16 cellular contexts compared by ENCODE assay signal in genomic region chr2:104914509-104914908, GRCh38.
A peak's percentile ranks its signal among the peaks of the same experiment; 100 is the strongest.
DNase-seq lines count a peak whose midpoint lies in the region; ATAC-seq and TF ChIP-seq lines count a peak whose summit lies in the region.
"Had no signal": no experiment of that assay in that cellular context is flagged by ENCODE, and none has a peak within 500 bp of the region (broad histone marks: within the 10 kb centered on the region; RNA-seq: fewer than 3 reads in every experiment).

No MANE protein-coding gene starts in this region.

- H3K4me3 ChIP-seq in OCI-LY3 (ENCODE audit: low read length): no peak overlapping the region
- no peak overlapping the region for H3K4me3 ChIP-seq in effector memory CD4-positive, alpha-beta T cell (ENCODE audit: insufficient read depth, low read depth, low read length, poor library complexity, severe bottlenecking)
- H3K4me3 ChIP-seq: MG63 had no signal

- no peaks in the 10 kb centered on the region for H3K9me3 ChIP-seq in OCI-LY3 (ENCODE audit: insufficient read depth, low read length)
- no peaks in the 10 kb centered on the region for H3K9me3 ChIP-seq in effector memory CD4-positive, alpha-beta T cell (ENCODE audit: control insufficient read depth, low read length)
- H3K9me3 ChIP-seq: MG63 had no signal

- no peak overlapping the region for H2AFZ ChIP-seq in OCI-LY3 (ENCODE audit: low read depth, low read length)

- DNase-seq in effector memory CD4-positive, alpha-beta T cell: no peak
- no peak for DNase-seq in nucleus accumbens (lab: John Stamatoyannopoulos, UW)
- no peak for DNase-seq in left lobe of liver (ENCODE audit: low spot score)
- DNase-seq: ACHN; AML-193; CD4-positive, CD25-positive, alpha-beta regulatory T cell; DMS53; MG63; NCI-H1092; NCI-H524; SW 1271 had no signal

- no peaks in the 10 kb centered on the region for H3K36me3 ChIP-seq in OCI-LY3 (replicated peaks; ENCODE audit: low read depth, low read length)
- H3K36me3 ChIP-seq in effector memory CD4-positive, alpha-beta T cell (ENCODE audit: control insufficient read depth, insufficient read depth, low read length): no peaks in the 10 kb centered on the region
- H3K36me3 ChIP-seq: MG63 had no signal

- no peaks in the 10 kb centered on the region for H3K79me2 ChIP-seq in OCI-LY3 (ENCODE audit: low read length)

- H4K20me1 ChIP-seq in OCI-LY3 (ENCODE audit: insufficient read depth, low read length): no peaks in the 10 kb centered on the region

- no peak overlapping the region for H3K9ac ChIP-seq in OCI-LY3 (ENCODE audit: low read length)

- peak; percentile 71 for ATAC-seq in GM18907 (IDR thresholded peaks at IDR 0.05; ENCODE audit: unreplicated experiment)
- ATAC-seq in HG02798 (IDR thresholded peaks at IDR 0.05; ENCODE audit: poor library complexity, unreplicated experiment): peak; percentile 61
- no peak for ATAC-seq in GM21737 (IDR thresholded peaks at IDR 0.05; ENCODE audit: unreplicated experiment)
- no peak for ATAC-seq in left lobe of liver
- ATAC-seq: Panc1 had no signal

- TF ChIP-seq CTCF in OCI-LY3 (IDR thresholded peaks at IDR 0.05; ENCODE audit: low read depth, low read length): no peak

- H3K4me2 ChIP-seq in OCI-LY3 (ENCODE audit: low read length): peak overlapping the region; percentile 41

- H3K27ac ChIP-seq in OCI-LY3 (ENCODE audit: low read length): no peak overlapping the region
- no peak overlapping the region for H3K27ac ChIP-seq in effector memory CD4-positive, alpha-beta T cell (ENCODE audit: insufficient read depth, low read length, poor library complexity, severe bottlenecking)

- H3K4me1 ChIP-seq in OCI-LY3 (ENCODE audit: low read length): peaks cover 20% of the 10 kb centered on the region
- H3K4me1 ChIP-seq in effector memory CD4-positive, alpha-beta T cell (ENCODE audit: control insufficient read depth, insufficient read depth, low read length, poor library complexity, severe bottlenecking): no peaks in the 10 kb centered on the region

- H3K27me3 ChIP-seq in OCI-LY3 (ENCODE audit: low read depth, low read length): 0 out of 2 replicates have a peak, but pooled peaks cover 4% of the 10 kb centered on the region
- H3K27me3 ChIP-seq in effector memory CD4-positive, alpha-beta T cell (replicated peaks; ENCODE audit: control insufficient read depth, insufficient read depth, low read length, poor library complexity, severe bottlenecking): no peaks in the 10 kb centered on the region
- H3K27me3 ChIP-seq: MG63 had no signal

Comparison
In these comparisons a context has a peak if more than half of its experiments do, and no peak if none do; other contexts are left out.
1. ATAC-seq: peak in GM18907 (single experiment) and HG02798 (single experiment); none in GM21737 (single experiment) and left lobe of liver (single experiment).